ENCODE assay signal across 15 cellular contexts in the genomic region with DNA sequence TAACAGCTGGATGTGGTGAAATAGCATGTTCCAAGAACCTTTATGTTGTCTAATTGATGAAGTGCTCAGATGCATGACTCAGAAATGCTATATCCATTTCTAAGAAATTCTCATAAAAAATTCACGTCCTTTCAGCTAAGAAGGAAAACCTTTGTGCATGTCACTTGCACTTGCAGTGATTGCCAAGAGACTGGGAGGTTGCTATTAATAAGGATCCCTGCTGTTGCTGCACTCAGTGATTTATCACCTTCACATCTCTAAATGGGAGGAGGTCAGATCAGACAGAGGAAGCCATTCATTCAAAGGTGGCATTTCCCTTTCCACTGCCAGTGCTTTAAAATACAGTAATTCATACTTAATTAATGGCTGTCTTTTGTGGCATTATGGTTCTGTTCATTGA.
DNase-seq lines count a peak whose midpoint lies in the region; ATAC-seq and TF ChIP-seq lines count a peak whose summit lies in the region.
"Had no signal": no experiment of that assay in that cellular context is flagged by ENCODE, and none has a peak within 500 bp of the region (broad histone marks: within the 10 kb centered on the region; RNA-seq: fewer than 3 reads in every experiment).

No MANE protein-coding gene starts in this region.

- DNase-seq in COLO829 (ENCODE audit: low spot score) (peak; percentile 93), LNCaP clone FGC (ENCODE audit: low read depth) (peak; percentile 39), NCI-H774 (lab: John Stamatoyannopoulos, UW) (peak; percentile 50), fibroblast of pulmonary artery (ENCODE audit: low read depth) (peak; percentile 20), DMS79 treated with DMSO at 0.1 percent for 48 hours (lab: John Stamatoyannopoulos, UW) (no peak), NCI-H2029 treated with DMSO at 0.1 percent for 48 hours (lab: John Stamatoyannopoulos, UW) (no peak), CD14-positive monocyte (ENCODE audit: low spot score) (no peak), upper lobe of right lung (no peak)
- DNase-seq: activated effector memory CD4-positive, alpha-beta T cell treated with anti-CD3 and anti-CD28 coated beads, Interleukin-2, amount 50 U/mL, for 16 hours; anterior cingulate cortex; CD8-positive, alpha-beta T cell; gastrocnemius medialis; MM.1S; SIG-M5; stimulated activated CD4-positive, alpha-beta T cell treated with anti-CD3 and anti-CD28 coated beads, Interleukin-2, amount 100 ng/mL, for 48 hours had no signal

- no peaks in the 10 kb centered on the region for H3K4me1 Mint-ChIP-seq in CD14-positive monocyte

- no peaks in the 10 kb centered on the region for H3K36me3 Mint-ChIP-seq in CD14-positive monocyte
- H3K36me3 Mint-ChIP-seq: CD8-positive, alpha-beta T cell had no signal

- no peaks in the 10 kb centered on the region for H3K36me3 ChIP-seq in upper lobe of right lung
- H3K36me3 ChIP-seq: gastrocnemius medialis had no signal

- no peaks in the 10 kb centered on the region for H3K27me3 Mint-ChIP-seq in CD14-positive monocyte (ENCODE audit: low read depth in 3 of 3)

- no peaks in the 10 kb centered on the region for H3K9me3 ChIP-seq in upper lobe of right lung
- H3K9me3 ChIP-seq: gastrocnemius medialis had no signal

- intact Hi-C loops in CD14-positive monocyte (cut with micrococcal nuclease) (no loop called here), upper lobe of right lung (cut with DNase I) (no loop called here)

- TF ChIP-seq CTCF in LNCaP clone FGC (IDR thresholded peaks at IDR 0.05; ENCODE audit: control insufficient read depth, extremely low read depth, insufficient read depth) (no peak), fibroblast of pulmonary artery (IDR thresholded peaks at IDR 0.05; ENCODE audit: low read length, missing control alignments) (no peak), CD14-positive monocyte (IDR thresholded peaks at IDR 0.05) (no peak), upper lobe of right lung (IDR thresholded peaks at IDR 0.05) (no peak)

- H3K9me3 Mint-ChIP-seq in CD14-positive monocyte, result peaks cover 0 to 8% (median 4%) of the 10 kb centered on the region in 7 donors
- H3K9me3 Mint-ChIP-seq: CD8-positive, alpha-beta T cell had no signal

- H3K27ac Mint-ChIP-seq in CD14-positive monocyte, result no peak overlapping the region
- H3K27ac Mint-ChIP-seq: CD8-positive, alpha-beta T cell had no signal

- H3K4me1 ChIP-seq in upper lobe of right lung, result no peaks in the 10 kb centered on the region
- H3K4me1 ChIP-seq: gastrocnemius medialis had no signal

- no peak for ATAC-seq in upper lobe of right lung
- ATAC-seq: CD8-positive, alpha-beta T cell; gastrocnemius medialis had no signal

- H3K27ac ChIP-seq in upper lobe of right lung, result no peak overlapping the region
- H3K27ac ChIP-seq: gastrocnemius medialis had no signal

- H3K27me3 ChIP-seq in upper lobe of right lung, result no peaks in the 10 kb centered on the region
- H3K27me3 ChIP-seq: gastrocnemius medialis had no signal

- no peak overlapping the region for H3K4me3 Mint-ChIP-seq in CD14-positive monocyte
- H3K4me3 Mint-ChIP-seq: CD8-positive, alpha-beta T cell had no signal

- H3K4me3 ChIP-seq in LNCaP clone FGC (ENCODE audit: low read depth, low read length) (no peak overlapping the region), fibroblast of pulmonary artery (replicated peaks; ENCODE audit: low read depth, low read length) (no peak overlapping the region), upper lobe of right lung (no peak overlapping the region)
- H3K4me3 ChIP-seq: gastrocnemius medialis had no signal

Comparison
In these comparisons a context has a peak if more than half of its experiments do, and no peak if none do; other contexts are left out.
1. DNase-seq: peak in COLO829 (single experiment), LNCaP clone FGC (single experiment), NCI-H774 (single experiment) and fibroblast of pulmonary artery (single experiment); none in DMS79 treated with DMSO at 0.1 percent for 48 hours (single experiment), NCI-H2029 treated with DMSO at 0.1 percent for 48 hours (single experiment), CD14-positive monocyte (single experiment) and upper lobe of right lung (single experiment).